7 cellular contexts compared by ENCODE assay signal in genomic region chr4:112145326-112145819, GRCh38. TPM values are rescaled to one million over a fixed set of nuclear protein-coding genes. Genes with fewer than 3 reads are reported as not detected.
A peak's percentile ranks its signal among the peaks of the same experiment; 100 is the strongest.
DNase-seq lines count a peak whose midpoint lies in the region; ATAC-seq, FAIRE-seq and TF ChIP-seq lines count a peak whose summit lies in the region.

Gene FAM241A, plus strand, starts transcription at chr4:112145454. Its CDS starts 127 bp downstream, at chr4:112145581.

- peaks cover 52% of the 10 kb centered on the region for H3K27me3 Mint-ChIP-seq in brain

- no peaks in the 10 kb centered on the region for H3K9me3 Mint-ChIP-seq in brain

- peak within 1 kb of the TSS; percentile 78 to 94 for H3K27ac ChIP-seq in small intestine (ENCODE audit: low read depth in 1 of 2, low read length in 1 of 2)

- DNase-seq in GM13977 (ENCODE audit: low spot score) (peak; percentile 96), NCI-H1105 (lab: John Stamatoyannopoulos, UW) (peak; percentile 49), UCSD-AML1 (lab: John Stamatoyannopoulos, UW; ENCODE audit: unreplicated experiment) (peak; percentile 89), small intestine (peak; percentile 72)

- H3K4me1 ChIP-seq in small intestine (ENCODE audit: control insufficient read depth in 2 of 2, insufficient read depth in 1 of 2, low read depth in 1 of 2, low read length in 1 of 2): no peaks in the 10 kb centered on the region

- WGBS in small intestine, 3 donors: 0 to 1% (median 1%) methylated on average over 35 to 74 of the region's 74 CpGs

- peaks cover 35% of the 10 kb centered on the region for H3K4me1 Mint-ChIP-seq in brain

- no peaks in the 10 kb centered on the region for H3K27me3 ChIP-seq in small intestine (ENCODE audit: control insufficient read depth in 2 of 2, insufficient read depth in 2 of 2, low read length in 2 of 2)

- peak; percentile 93 for ATAC-seq in HG02588 (IDR thresholded peaks at IDR 0.05; ENCODE audit: unreplicated experiment)

- in situ Hi-C loops in GM13977 (cut with MboI; ENCODE audit: low pct_unique_long_range_greater_than_20kb, low sequenced_read_pairs, unreplicated experiment): no loop called here

- FAIRE-seq in small intestine (lab: Jason Lieb, UNC): no peak

- H3K4me3 ChIP-seq in iPS-18c (ENCODE audit: insufficient read depth, low read depth, low read length) (peak within 1 kb of the TSS; percentile 82), small intestine (ENCODE audit: low read depth in 1 of 2, low read length in 2 of 2) (peak within 1 kb of the TSS; percentile 73 to 89)

- H3K9me3 ChIP-seq in iPS-18c (ENCODE audit: control insufficient read depth, insufficient read depth, low read length) (no peaks in the 10 kb centered on the region), small intestine (ENCODE audit: control insufficient read depth, low read depth) (no peaks in the 10 kb centered on the region)

- H3K36me3 Mint-ChIP-seq in brain: no peaks in the 10 kb centered on the region

- TF ChIP-seq CTCF in GM13977 (IDR thresholded peaks at IDR 0.05; ENCODE audit: extremely low read depth, insufficient read depth, missing control alignments): no peak
- TF ChIP-seq CTCF in brain (conservative IDR thresholded peaks at IDR 0.05): no peak

- peak within 1 kb of the TSS in 4 of 5 experiments; percentile 2 to 56 (median 28) for H3K27ac Mint-ChIP-seq in brain

- no peaks in the 10 kb centered on the region for H3K36me3 ChIP-seq in small intestine (ENCODE audit: control insufficient read depth in 2 of 2, insufficient read depth in 2 of 2, low read length in 2 of 2)

- H3K4me3 Mint-ChIP-seq in brain: peak within 1 kb of the TSS; percentile 84 to 92 (median 84)

RNA-seq across cellular contexts. Expression of gene FAM241A, which starts in this region (rescaled TPM):
- polyA plus RNA-seq in brain (ENCODE audit: insufficient read depth, low read depth, low replicate concordance): 0.42 TPM
- 1 to 10 TPM in 2 of 3 donors, under 1 TPM in 1; 0.45 to 1.9 (median 1.1) TPM for polyA plus RNA-seq in small intestine

Comparison
In these comparisons a context has a peak if more than half of its experiments do, and no peak if none do; other contexts are left out.
1. Peak in every context shown above with its lines: DNase-seq, ATAC-seq, H3K4me3 ChIP-seq and H3K27ac ChIP-seq.